ENCODE assay signal across 19 cellular contexts in genomic region chr9:114671605-114672004, GRCh38. TPM values are rescaled to one million over a fixed set of nuclear protein-coding genes. Genes with fewer than 3 reads are reported as not detected.
"Had no signal": no experiment of that assay in that cellular context is flagged by ENCODE, and none has a peak within 500 bp of the region (broad histone marks: within the 10 kb centered on the region; RNA-seq: fewer than 3 reads in every experiment).

No MANE protein-coding gene starts in this region.

- H3K4me1 Mint-ChIP-seq: natural killer cell had no signal

- DNase-seq: activated CD4-positive, alpha-beta T cell treated with anti-CD3 and anti-CD28 coated beads for 48 hours; activated CD8-positive, alpha-beta memory T cell treated with anti-CD3 and anti-CD28 coated beads for 24 hours; activated naive CD4-positive, alpha-beta T cell treated with Interleukin-2 at 50 U/mL for 16 hours; cerebellar nuclear complex; effector memory CD8-positive, alpha-beta T cell; hypothalamus; natural killer cell; right cardiac atrium; small intestine; transverse colon; WERI-Rb-1 had no signal

- H3K36me3 ChIP-seq: transverse colon, WERI-Rb-1 had no signal

- H3K27ac ChIP-seq: epithelial cell of prostate, transverse colon, WERI-Rb-1 had no signal

- H3K4me1 ChIP-seq: transverse colon had no signal

- H3K27ac Mint-ChIP-seq: dendritic cell treated with granulocyte-macrophage colony-stimulating factor and Interleukin-4, amounts not matched to agents 40 ng/mL and 50 ng/mL, for 4 days; effector memory CD8-positive, alpha-beta T cell; natural killer cell; progenitor cell of endocrine pancreas had no signal

- H3K4me3 Mint-ChIP-seq: dendritic cell treated with granulocyte-macrophage colony-stimulating factor and Interleukin-4, amounts not matched to agents 40 ng/mL and 50 ng/mL, for 4 days; effector memory CD8-positive, alpha-beta T cell; natural killer cell had no signal

- H3K36me3 Mint-ChIP-seq: natural killer cell had no signal

- ATAC-seq: effector memory CD8-positive, alpha-beta T cell; natural killer cell; right cardiac atrium had no signal

- H3K4me3 ChIP-seq: transverse colon had no signal

- H3K9me3 Mint-ChIP-seq: dendritic cell treated with granulocyte-macrophage colony-stimulating factor and Interleukin-4, amounts not matched to agents 40 ng/mL and 50 ng/mL, for 4 days; effector memory CD8-positive, alpha-beta T cell; natural killer cell had no signal

- H3K9me3 ChIP-seq: transverse colon had no signal

- H3K27me3 ChIP-seq: transverse colon had no signal

- H3K27me3 Mint-ChIP-seq: progenitor cell of endocrine pancreas had no signal

RNA-seq across cellular contexts. Expression of gene TEX48, which starts 10.4 kb away (rescaled TPM):
- total RNA-seq: glomerular endothelial cell, lung microvascular endothelial cell, mononuclear cell, natural killer cell, progenitor cell of endocrine pancreas, right cardiac atrium, subcutaneous adipose tissue, transverse colon had no signal
- polyA plus RNA-seq: adipose tissue, right cardiac atrium, small intestine had no signal

RNA-seq across cellular contexts. Expression of gene TEX53, which starts 14.0 kb away (rescaled TPM):
- total RNA-seq: glomerular endothelial cell, lung microvascular endothelial cell, mononuclear cell, natural killer cell, progenitor cell of endocrine pancreas, right cardiac atrium, subcutaneous adipose tissue, transverse colon had no signal
- polyA plus RNA-seq: adipose tissue, right cardiac atrium, small intestine had no signal
